Comparison of ENCODE assay signal across 31 cellular contexts in genomic region chr4:41546638-41547037, GRCh38. TPM values are rescaled to one million over a fixed set of nuclear protein-coding genes. Genes with fewer than 3 reads are reported as not detected.
"Had no signal": no experiment of that assay in that cellular context is flagged by ENCODE, and none has a peak within 500 bp of the region (broad histone marks: within the 10 kb centered on the region; RNA-seq: fewer than 3 reads in every experiment).

No MANE protein-coding gene starts in this region.

- H3K36me3 ChIP-seq: adrenal gland, WERI-Rb-1 had no signal

- DNase-seq: activated B cell treated with CpG ODN at 0.5 μM for 24 hours; activated CD4-positive, alpha-beta T cell treated with anti-CD3 and anti-CD28 coated beads for 48 hours; activated CD4-positive, alpha-beta T cell treated with anti-CD3 and anti-CD28 coated beads, Interleukin-2, amount 50 U/mL, for 1 hour; activated CD4-positive, alpha-beta T cell treated with anti-CD3 and anti-CD28 coated beads, Interleukin-2, amount 50 U/mL, for 48 hours; activated CD8-positive, alpha-beta memory T cell treated with anti-CD3 and anti-CD28 coated beads for 24 hours; activated CD8-positive, alpha-beta T cell treated with anti-CD3 and anti-CD28 coated beads for 36 hours; activated effector memory CD4-positive, alpha-beta T cell treated with anti-CD3 and anti-CD28 coated beads, Interleukin-2, amount 50 U/mL, for 16 hours; activated naive CD4-positive, alpha-beta T cell treated with anti-CD3 and anti-CD28 coated beads for 36 hours; activated naive CD8-positive, alpha-beta T cell treated with anti-CD3 and anti-CD28 coated beads for 36 hours; activated naive CD8-positive, alpha-beta T cell treated with anti-CD3 and anti-CD28 coated beads, Interleukin-2, amount 50 U/mL, for 24 hours; activated T-cell treated with anti-CD3 and anti-CD28 coated beads, Interleukin-2, amount 50 U/mL, for 48 hours; adrenal gland; amygdala; aorta; body of pancreas; caudate nucleus; cortex of kidney; dermis blood vessel endothelial cell; effector CD4-positive, alpha-beta T cell; effector memory CD8-positive, alpha-beta T cell; foreskin fibroblast; T-helper 1 cell; T-helper 17 cell; T1000; WERI-Rb-1 had no signal

- H3K4me3 ChIP-seq: adrenal gland, body of pancreas had no signal

- H3K27me3 ChIP-seq: adrenal gland, body of pancreas had no signal

- H3K4me3 Mint-ChIP-seq: activated B cell treated with CpG ODN at 0.5 μM for 24 hours; activated CD8-positive, alpha-beta T cell treated with anti-CD3 and anti-CD28 coated beads for 36 hours; activated naive CD4-positive, alpha-beta T cell treated with anti-CD3 and anti-CD28 coated beads for 36 hours; activated naive CD4-positive, alpha-beta T cell treated with anti-CD3 and anti-CD28 coated beads, Interleukin-2, amount 50 U/mL, for 24 hours; activated naive CD8-positive, alpha-beta T cell treated with anti-CD3 and anti-CD28 coated beads for 36 hours; activated naive CD8-positive, alpha-beta T cell treated with anti-CD3 and anti-CD28 coated beads, Interleukin-2, amount 50 U/mL, for 24 hours; activated T-helper 1 cell treated with anti-CD3 and anti-CD28 coated beads, Interleukin-12 subunit alpha, Interleukin-12 subunit beta, Interleukin-2, Interleukin-4 antibody, amounts not matched to agents 30 ng/mL and 10 ng/mL and 1 ng/mL, durations not matched to agents 14 hours and 24 hours and 36 hours; effector memory CD8-positive, alpha-beta T cell; T-helper 17 cell; T-helper 2 cell treated with Interferon-gamma antibody and Interleukin-4, amounts not matched to agents 5 μg/mL and 100 μg/mL, for 36 hours had no signal

- H3K36me3 Mint-ChIP-seq: activated naive CD4-positive, alpha-beta T cell treated with anti-CD3 and anti-CD28 coated beads, Interleukin-2, amount 50 U/mL, for 24 hours; activated naive CD8-positive, alpha-beta T cell treated with anti-CD3 and anti-CD28 coated beads for 36 hours had no signal

- H3K27ac ChIP-seq: body of pancreas, WERI-Rb-1 had no signal

- H3K27me3 Mint-ChIP-seq: activated CD8-positive, alpha-beta T cell treated with anti-CD3 and anti-CD28 coated beads for 36 hours; activated naive CD8-positive, alpha-beta T cell treated with anti-CD3 and anti-CD28 coated beads for 36 hours; activated naive CD8-positive, alpha-beta T cell treated with anti-CD3 and anti-CD28 coated beads, Interleukin-2, amount 50 U/mL, for 24 hours; effector memory CD8-positive, alpha-beta T cell; T-helper 17 cell had no signal

- H3K27ac Mint-ChIP-seq: activated B cell treated with CpG ODN at 0.5 μM for 24 hours; activated CD8-positive, alpha-beta T cell treated with anti-CD3 and anti-CD28 coated beads for 36 hours; activated naive CD4-positive, alpha-beta T cell treated with anti-CD3 and anti-CD28 coated beads for 36 hours; activated naive CD4-positive, alpha-beta T cell treated with anti-CD3 and anti-CD28 coated beads, Interleukin-2, amount 50 U/mL, for 24 hours; activated naive CD8-positive, alpha-beta T cell treated with anti-CD3 and anti-CD28 coated beads for 36 hours; activated naive CD8-positive, alpha-beta T cell treated with anti-CD3 and anti-CD28 coated beads, Interleukin-2, amount 50 U/mL, for 24 hours; activated T-helper 1 cell treated with anti-CD3 and anti-CD28 coated beads, Interleukin-12 subunit alpha, Interleukin-12 subunit beta, Interleukin-2, Interleukin-4 antibody, amounts not matched to agents 30 ng/mL and 10 ng/mL and 1 ng/mL, durations not matched to agents 14 hours and 24 hours and 36 hours; activated T-helper 2 cell treated with anti-CD3 and anti-CD28 coated beads, Interferon-gamma antibody, Interleukin-2, Interleukin-4, amounts not matched to agents 10 μg/mL and 5 μg/mL and 100 μg/mL, durations not matched to agents 14 hours and 24 hours and 36 hours; effector memory CD8-positive, alpha-beta T cell; T-helper 17 cell; T-helper 2 cell treated with Interferon-gamma antibody and Interleukin-4, amounts not matched to agents 5 μg/mL and 100 μg/mL, for 36 hours had no signal

- ATAC-seq: activated CD4-positive, CD25-positive, alpha-beta regulatory T cell treated with anti-CD3 and anti-CD28 coated beads, Interleukin-2, amount 50 U/mL, for 24 hours; activated CD8-positive, alpha-beta T cell treated with anti-CD3 and anti-CD28 coated beads for 36 hours; activated naive CD8-positive, alpha-beta T cell treated with anti-CD3 and anti-CD28 coated beads, Interleukin-2, amount 50 U/mL, for 24 hours; body of pancreas; effector memory CD8-positive, alpha-beta T cell; esophagus mucosa; T-helper 17 cell had no signal

- H3K4me1 Mint-ChIP-seq: activated B cell treated with CpG ODN at 0.5 μM for 24 hours; activated naive CD4-positive, alpha-beta T cell treated with anti-CD3 and anti-CD28 coated beads, Interleukin-2, amount 50 U/mL, for 24 hours; activated naive CD8-positive, alpha-beta T cell treated with anti-CD3 and anti-CD28 coated beads for 36 hours; activated naive CD8-positive, alpha-beta T cell treated with anti-CD3 and anti-CD28 coated beads, Interleukin-2, amount 50 U/mL, for 24 hours had no signal

- H3K9me3 ChIP-seq: adrenal gland, body of pancreas had no signal

- H3K9me3 Mint-ChIP-seq: activated B cell treated with CpG ODN at 0.5 μM for 24 hours; activated CD8-positive, alpha-beta T cell treated with anti-CD3 and anti-CD28 coated beads for 36 hours; activated naive CD8-positive, alpha-beta T cell treated with anti-CD3 and anti-CD28 coated beads for 36 hours; activated naive CD8-positive, alpha-beta T cell treated with anti-CD3 and anti-CD28 coated beads, Interleukin-2, amount 50 U/mL, for 24 hours; activated T-helper 1 cell treated with anti-CD3 and anti-CD28 coated beads, Interleukin-12 subunit alpha, Interleukin-12 subunit beta, Interleukin-2, Interleukin-4 antibody, amounts not matched to agents 30 ng/mL and 10 ng/mL and 1 ng/mL, durations not matched to agents 14 hours and 24 hours and 36 hours; activated T-helper 2 cell treated with anti-CD3 and anti-CD28 coated beads, Interferon-gamma antibody, Interleukin-2, Interleukin-4, amounts not matched to agents 10 μg/mL and 5 μg/mL and 100 μg/mL, durations not matched to agents 14 hours and 24 hours and 36 hours; T-helper 2 cell treated with Interferon-gamma antibody and Interleukin-4, amounts not matched to agents 5 μg/mL and 100 μg/mL, for 36 hours had no signal

RNA-seq across cellular contexts. Expression of gene LIMCH1, which starts 8.7 kb away (rescaled TPM):
- total RNA-seq: activated B cell treated with CpG ODN at 0.5 μM for 24 hours; activated CD8-positive, alpha-beta T cell treated with anti-CD3 and anti-CD28 coated beads for 36 hours; activated naive CD4-positive, alpha-beta T cell treated with anti-CD3 and anti-CD28 coated beads for 36 hours; activated naive CD8-positive, alpha-beta T cell treated with anti-CD3 and anti-CD28 coated beads for 36 hours; activated T-helper 1 cell treated with anti-CD3 and anti-CD28 coated beads, Interleukin-12 subunit alpha, Interleukin-12 subunit beta, Interleukin-2, Interleukin-4 antibody, amounts not matched to agents 30 ng/mL and 10 ng/mL and 1 ng/mL, durations not matched to agents 14 hours and 24 hours and 36 hours; activated T-helper 2 cell treated with anti-CD3 and anti-CD28 coated beads, Interferon-gamma antibody, Interleukin-2, Interleukin-4, amounts not matched to agents 10 μg/mL and 5 μg/mL and 100 μg/mL, durations not matched to agents 14 hours and 24 hours and 36 hours; T-helper 17 cell had no signal
